Comparison of ENCODE assay signal across 8 cellular contexts in genomic region chr10:84360634-84361365, GRCh38. TPM values are rescaled to one million over a fixed set of nuclear protein-coding genes. Genes with fewer than 3 reads are reported as not detected.
A peak's percentile ranks its signal among the peaks of the same experiment; 100 is the strongest.
DNase-seq lines count a peak whose midpoint lies in the region; ATAC-seq and TF ChIP-seq lines count a peak whose summit lies in the region.

No MANE protein-coding gene starts in this region.

- H3K36me3 ChIP-seq in right lobe of liver (no peaks in the 10 kb centered on the region), tibial artery (no peaks in the 10 kb centered on the region)

- no peaks in the 10 kb centered on the region for H3K27me3 Mint-ChIP-seq in activated CD8-positive, alpha-beta memory T cell treated with anti-CD3 and anti-CD28 coated beads, Interleukin-2, amount 10 ng/mL, durations not matched to agents 7 days and 5 days

- H3K9me3 ChIP-seq in right lobe of liver (no peaks in the 10 kb centered on the region), tibial artery (no peaks in the 10 kb centered on the region)

- peaks cover 0 to 29% (median 14%) of the 10 kb centered on the region in 4 donors for H3K4me1 ChIP-seq in right lobe of liver
- peaks cover 0 to 53% (median 11%) of the 10 kb centered on the region in 4 donors for H3K4me1 ChIP-seq in tibial artery

- no peak for DNase-seq in activated CD8-positive, alpha-beta memory T cell treated with anti-CD3 and anti-CD28 coated beads, Interleukin-2, amount 10 ng/mL, durations not matched to agents 7 days and 5 days
- DNase-seq in activated CD8-positive, alpha-beta memory T cell treated with anti-CD3 and anti-CD28 coated beads for 24 hours, result no peak
- DNase-seq in cardiac fibroblast (ENCODE audit: low read depth in 2 of 2), result peak; percentile 38 to 46
- DNase-seq in right lobe of liver, result no peak
- no peak for DNase-seq in tibial artery
- no peak for DNase-seq in NCI-H1092 treated with DMSO at 0.1 percent for 48 hours (lab: John Stamatoyannopoulos, UW)
- DNase-seq in GM13977 (ENCODE audit: low spot score), result no peak

- peak overlapping the region; percentile 36 for H3K4me3 Mint-ChIP-seq in activated CD8-positive, alpha-beta memory T cell treated with anti-CD3 and anti-CD28 coated beads, Interleukin-2, amount 10 ng/mL, durations not matched to agents 7 days and 5 days

- in situ Hi-C loops in GM13977 (cut with MboI; ENCODE audit: low pct_unique_long_range_greater_than_20kb, low sequenced_read_pairs, unreplicated experiment), result no loop called here

- peaks cover 70% of the 10 kb centered on the region for H3K4me1 Mint-ChIP-seq in activated CD8-positive, alpha-beta memory T cell treated with anti-CD3 and anti-CD28 coated beads, Interleukin-2, amount 10 ng/mL, durations not matched to agents 7 days and 5 days

- H3K27ac Mint-ChIP-seq in activated CD8-positive, alpha-beta memory T cell treated with anti-CD3 and anti-CD28 coated beads, Interleukin-2, amount 10 ng/mL, durations not matched to agents 7 days and 5 days, result peak overlapping the region; percentile 19

- intact Hi-C loops in right lobe of liver (cut with DNase I) (no loop called here), tibial artery (cut with DNase I; ENCODE audit: low total_unique reads) (no loop called here)

- H3K27me3 ChIP-seq in right lobe of liver, result no peaks in the 10 kb centered on the region
- H3K27me3 ChIP-seq in tibial artery, result no peaks in the 10 kb centered on the region

- CTCF ChIA-PET in activated CD8-positive, alpha-beta memory T cell treated with anti-CD3 and anti-CD28 coated beads, Interleukin-2, amount 10 ng/mL, durations not matched to agents 7 days and 5 days (lab: Charles Lee), result interaction anchor here (1.1 to 1.4 kb wide), 2 partner anchors 9 to 11 kb away, joined by 6 to 8 read pairs; no protein-coding TSS in a partner anchor

- TF ChIP-seq CTCF in cardiac fibroblast (IDR thresholded peaks at IDR 0.05; ENCODE audit: low read depth, low read length), result no peak
- TF ChIP-seq CTCF in right lobe of liver (IDR thresholded peaks at IDR 0.05), result no peak
- no peak for TF ChIP-seq CTCF in tibial artery (IDR thresholded peaks at IDR 0.05)
- TF ChIP-seq CTCF in GM13977 (IDR thresholded peaks at IDR 0.05; ENCODE audit: extremely low read depth, insufficient read depth, missing control alignments), result no peak

- peaks cover 23% of the 10 kb centered on the region for H3K36me3 Mint-ChIP-seq in activated CD8-positive, alpha-beta memory T cell treated with anti-CD3 and anti-CD28 coated beads, Interleukin-2, amount 10 ng/mL, durations not matched to agents 7 days and 5 days

- H3K9me3 Mint-ChIP-seq in activated CD8-positive, alpha-beta memory T cell treated with anti-CD3 and anti-CD28 coated beads, Interleukin-2, amount 10 ng/mL, durations not matched to agents 7 days and 5 days (ENCODE audit: low read depth), result no peaks in the 10 kb centered on the region

- peak overlapping the region in 1 of 2 donors; percentile 54 for H3K4me3 ChIP-seq in cardiac fibroblast (replicated peaks in 1 of 2; ENCODE audit: low read depth in 2 of 2, low read length in 2 of 2)
- peak overlapping the region in 2 of 3 donors; percentile 38 to 42 for H3K4me3 ChIP-seq in right lobe of liver
- H3K4me3 ChIP-seq in tibial artery, result peak overlapping the region; percentile 33 to 36

- WGBS in right lobe of liver (ENCODE audit: insufficient coverage, low coverage, low lambda C conversion rate, missing lambda C conversion rate), result 19% methylated on average over 6 of the region's 6 CpGs

- TF ChIP-seq POLR2A in right lobe of liver (IDR thresholded peaks at IDR 0.05), result no peak

- no peak for ATAC-seq in activated CD8-positive, alpha-beta memory T cell treated with anti-CD3 and anti-CD28 coated beads, Interleukin-2, amount 10 ng/mL, durations not matched to agents 7 days and 5 days
- peak; percentile 67 to 81 (median 70) for ATAC-seq in right lobe of liver
- no peak for ATAC-seq in HG03196 (IDR thresholded peaks at IDR 0.05; ENCODE audit: unreplicated experiment)

- H3K27ac ChIP-seq in right lobe of liver (peak overlapping the region in 2 of 3 donors; percentile 14 to 80), tibial artery (peak overlapping the region in 1 of 2 donors; percentile 19)

RNA-seq across cellular contexts. Expression of gene CCSER2, which starts 32.4 kb away (rescaled TPM):
- 10 to 100 TPM; 52.7 to 80.3 TPM for total RNA-seq in activated CD8-positive, alpha-beta memory T cell treated with anti-CD3 and anti-CD28 coated beads, Interleukin-2, amount 10 ng/mL, durations not matched to agents 7 days and 5 days
- 10 to 100 TPM; 18.2 to 28.8 (median 25.9) TPM for total RNA-seq in right lobe of liver

Comparison
In these comparisons a context has a peak if more than half of its experiments do, and no peak if none do; other contexts are left out.
1. ATAC-seq: peak in right lobe of liver (4 of 4); none in activated CD8-positive, alpha-beta memory T cell treated with anti-CD3 and anti-CD28 coated beads, Interleukin-2, amount 10 ng/mL, durations not matched to agents 7 days and 5 days (single experiment) and HG03196 (single experiment).
2. DNase-seq: peak in cardiac fibroblast (2 of 2); none in activated CD8-positive, alpha-beta memory T cell treated with anti-CD3 and anti-CD28 coated beads, Interleukin-2, amount 10 ng/mL, durations not matched to agents 7 days and 5 days (single experiment), activated CD8-positive, alpha-beta memory T cell treated with anti-CD3 and anti-CD28 coated beads for 24 hours (single experiment), right lobe of liver (0 of 3), tibial artery (0 of 2), NCI-H1092 treated with DMSO at 0.1 percent for 48 hours (single experiment) and GM13977 (single experiment).